ENCODE assay signal across 24 cellular contexts in genomic region chr19:3902317-3902973, GRCh38. TPM values are rescaled to one million over a fixed set of nuclear protein-coding genes. Genes with fewer than 3 reads are reported as not detected.
"Had no signal": no experiment of that assay in that cellular context is flagged by ENCODE, and none has a peak within 500 bp of the region (broad histone marks: within the 10 kb centered on the region; RNA-seq: fewer than 3 reads in every experiment).

No MANE protein-coding gene starts in this region.

- ATAC-seq: Right ventricle myocardium inferior, SK-N-SH treated with all-trans-retinoic acid at 6 μM for 48 hours had no signal

- H3K4me3 ChIP-seq: MG63, Peyer's patch, SJCRH30 had no signal

- H3K27ac ChIP-seq: HL-60, Peyer's patch, SJCRH30 had no signal

- H3K27me3 ChIP-seq: MG63, Peyer's patch, SJCRH30 had no signal

- DNase-seq: Karpas-422, KG1, MG63, NCI-H1092, NCI-H1105 treated with DMSO at 0.1 percent for 48 hours, NCI-H1436, NCI-H187, NCI-H2029, NCI-H2081 treated with DMSO at 0.1 percent for 48 hours, NCI-H2171, NCI-H226, NCI-H446, NCI-H510A, NCI-H524 treated with DMSO at 0.1 percent for 48 hours, NCI-H69, NCI-H774, Peyer's patch, SHP77 treated with DMSO at 0.1 percent for 48 hours, SJCRH30 had no signal

- H3K36me3 ChIP-seq: MG63, Peyer's patch, SJCRH30 had no signal

- FAIRE-seq: HTR-8/SVneo had no signal

- H3K4me1 ChIP-seq: Peyer's patch, SJCRH30 had no signal

- H3K9me3 ChIP-seq: MG63 had no signal

RNA-seq across cellular contexts. Expression of gene ATCAY, which starts 22.0 kb away (rescaled TPM):
- total RNA-seq: Right ventricle myocardium inferior, RPMI7951, SJCRH30 had no signal

RNA-seq across cellular contexts. Expression of gene NMRK2, which starts 30.4 kb away (rescaled TPM):
- total RNA-seq: Peyer's patch, RPMI7951 had no signal

RNA-seq across cellular contexts. Expression of gene ZFR2, which starts 33.6 kb away (rescaled TPM):
- total RNA-seq: Peyer's patch, Right ventricle myocardium inferior, RPMI7951, SJCRH30 had no signal
